ENCODE assay signal across 9 cellular contexts in genomic region chr11:64852804-64853520, GRCh38. TPM values are rescaled to one million over a fixed set of nuclear protein-coding genes. Genes with fewer than 3 reads are reported as not detected.
DNase-seq lines count a peak whose midpoint lies in the region; ATAC-seq and TF ChIP-seq lines count a peak whose summit lies in the region.
"Had no signal": no experiment of that assay in that cellular context is flagged by ENCODE, and none has a peak within 500 bp of the region (broad histone marks: within the 10 kb centered on the region; RNA-seq: fewer than 3 reads in every experiment).

No MANE protein-coding gene starts in this region.

- H3K9ac ChIP-seq in OCI-LY1 (ENCODE audit: low read length), result peak overlapping the region; percentile 56

- no peaks in the 10 kb centered on the region for H3K79me2 ChIP-seq in OCI-LY1 (ENCODE audit: insufficient read depth, low read length)

- no peaks in the 10 kb centered on the region for H3K9me2 ChIP-seq in OCI-LY1 (ENCODE audit: low read depth, low read length)

- H3K4me2 ChIP-seq in OCI-LY1 (ENCODE audit: low read length), result peak overlapping the region; percentile 51

- ATAC-seq in GM18519 (IDR thresholded peaks at IDR 0.05; ENCODE audit: low FRiP score, unreplicated experiment), result no peak
- no peak for ATAC-seq in SK-N-SH treated with all-trans-retinoic acid at 6 μM for 48 hours

- H2AFZ ChIP-seq in OCI-LY1 (ENCODE audit: low read length), result no peak overlapping the region

- H3K4me1 ChIP-seq in OCI-LY1 (ENCODE audit: insufficient read depth, low read length, severe bottlenecking) (peaks cover 82% of the 10 kb centered on the region), spleen (peaks cover 91 to 100% (median 100%) of the 10 kb centered on the region in 6 donors), testis (peaks cover 17% of the 10 kb centered on the region)
- H3K4me1 ChIP-seq in effector memory CD4-positive, alpha-beta T cell (ENCODE audit: control insufficient read depth, insufficient read depth, low read length, poor library complexity, severe bottlenecking), result peaks cover 91% of the 10 kb centered on the region

- peaks cover 9% of the 10 kb centered on the region; the same call in 1 of the 2 replicates for H3F3A ChIP-seq in OCI-LY1 (ENCODE audit: insufficient read depth, low read length)

- H3K36me3 ChIP-seq in OCI-LY1 (ENCODE audit: insufficient read depth, low read length) (peaks cover 44% of the 10 kb centered on the region), spleen (peaks cover 0 to 68% (median 41%) of the 10 kb centered on the region in 6 donors), testis (ENCODE audit: low read depth, missing control alignments) (no peaks in the 10 kb centered on the region)
- H3K36me3 ChIP-seq in effector memory CD4-positive, alpha-beta T cell (ENCODE audit: control insufficient read depth, insufficient read depth, low read length), result peaks cover 47% of the 10 kb centered on the region

- H3K27me3 ChIP-seq in OCI-LY1 (ENCODE audit: insufficient read depth, low read length), result no peaks in the 10 kb centered on the region
- H3K27me3 ChIP-seq in effector memory CD4-positive, alpha-beta T cell (replicated peaks; ENCODE audit: control insufficient read depth, insufficient read depth, low read length, poor library complexity, severe bottlenecking), result no peaks in the 10 kb centered on the region
- no peaks in the 10 kb centered on the region for H3K27me3 ChIP-seq in spleen (replicated peaks in 1 of 7)
- H3K27me3 ChIP-seq in testis, result no peaks in the 10 kb centered on the region

- no peaks in the 10 kb centered on the region for H4K20me1 ChIP-seq in OCI-LY1 (ENCODE audit: insufficient read depth, low read length)

- DNase-seq in GM12865 (ENCODE audit: low read depth) (peak; percentile 66), spleen (peak; percentile 86), testis (no peak), cerebellar nuclear complex (lab: John Stamatoyannopoulos, UW) (no peak)
- no peak for DNase-seq in effector memory CD4-positive, alpha-beta T cell
- DNase-seq: activated CD8-positive, alpha-beta memory T cell treated with anti-CD3 and anti-CD28 coated beads, Interleukin-2, amount 50 U/mL, for 48 hours had no signal

- H3K27ac ChIP-seq in OCI-LY1 (ENCODE audit: low read depth, low read length, poor library complexity, severe bottlenecking) (peak overlapping the region; percentile 98), spleen (peak overlapping the region; percentile 72 to 98 (median 92)), testis (no peak overlapping the region)
- H3K27ac ChIP-seq in effector memory CD4-positive, alpha-beta T cell (ENCODE audit: insufficient read depth, low read length, poor library complexity, severe bottlenecking), result peak overlapping the region; percentile 81

- 48 to 57% (median 53%) methylated on average over 21 to 24 of the region's 24 CpGs for WGBS in spleen, 5 donors
- 86 to 88% methylated on average over 20 to 24 of the region's 24 CpGs for WGBS in testis, 2 donors

- TF ChIP-seq POLR2A in spleen (IDR thresholded peaks at IDR 0.05) (no peak), testis (IDR thresholded peaks at IDR 0.05) (no peak)

- 0 out of 2 replicates have a peak overlapping the region, but pooled peaks have one; percentile 19 for H3K4me3 ChIP-seq in GM12865 (ENCODE audit: low read depth, low read length)
- H3K4me3 ChIP-seq in OCI-LY1 (ENCODE audit: low read depth, low read length, poor library complexity, severe bottlenecking), result peak overlapping the region; percentile 16
- peak overlapping the region; percentile 26 for H3K4me3 ChIP-seq in effector memory CD4-positive, alpha-beta T cell (ENCODE audit: insufficient read depth, low read depth, low read length, poor library complexity, severe bottlenecking)
- peak overlapping the region in 2 of 8 donors; percentile 18 to 46 for H3K4me3 ChIP-seq in spleen
- no peak overlapping the region for H3K4me3 ChIP-seq in testis

- intact Hi-C loops in spleen (cut with DNase I; ENCODE audit: low total_unique reads), result no loop called here
- intact Hi-C loops in testis (cut with DNase I; ENCODE audit: low total_unique reads), result no loop called here

- TF ChIP-seq CTCF in GM12865 (IDR thresholded peaks at IDR 0.05; ENCODE audit: insufficient read depth, low read depth, low read length, missing control alignments) (no peak), OCI-LY1 (IDR thresholded peaks at IDR 0.05; ENCODE audit: low read length) (no peak), spleen (IDR thresholded peaks at IDR 0.05 in 8 of 11, conservative IDR thresholded peaks at IDR 0.05 in 3 of 11) (no peak), testis (IDR thresholded peaks at IDR 0.05) (no peak)

- no peaks in the 10 kb centered on the region for H3K9me3 ChIP-seq in OCI-LY1 (ENCODE audit: low read length)
- H3K9me3 ChIP-seq in effector memory CD4-positive, alpha-beta T cell (ENCODE audit: control insufficient read depth, low read length), result no peaks in the 10 kb centered on the region
- no peaks in the 10 kb centered on the region for H3K9me3 ChIP-seq in spleen
- H3K9me3 ChIP-seq in testis, result no peaks in the 10 kb centered on the region

TF ChIP-seq in SK-N-SH treated with all-trans-retinoic acid at 6 μM for 48 hours, 23 proteins besides CTCF, POLR2A, EP300 and RAD21 (continues in another document):
- TF ChIP-seq PATZ1 (CRISPR knock-in tag; IDR thresholded peaks at IDR 0.05; ENCODE audit: borderline replicate concordance) (no peak), SNAI2 (CRISPR knock-in tag; IDR thresholded peaks at IDR 0.05) (no peak), ZNF8 (CRISPR knock-in tag; IDR thresholded peaks at IDR 0.05) (no peak), GLIS3 (CRISPR knock-in tag; IDR thresholded peaks at IDR 0.05) (no peak)
- TF ChIP-seq, protein P1, sequence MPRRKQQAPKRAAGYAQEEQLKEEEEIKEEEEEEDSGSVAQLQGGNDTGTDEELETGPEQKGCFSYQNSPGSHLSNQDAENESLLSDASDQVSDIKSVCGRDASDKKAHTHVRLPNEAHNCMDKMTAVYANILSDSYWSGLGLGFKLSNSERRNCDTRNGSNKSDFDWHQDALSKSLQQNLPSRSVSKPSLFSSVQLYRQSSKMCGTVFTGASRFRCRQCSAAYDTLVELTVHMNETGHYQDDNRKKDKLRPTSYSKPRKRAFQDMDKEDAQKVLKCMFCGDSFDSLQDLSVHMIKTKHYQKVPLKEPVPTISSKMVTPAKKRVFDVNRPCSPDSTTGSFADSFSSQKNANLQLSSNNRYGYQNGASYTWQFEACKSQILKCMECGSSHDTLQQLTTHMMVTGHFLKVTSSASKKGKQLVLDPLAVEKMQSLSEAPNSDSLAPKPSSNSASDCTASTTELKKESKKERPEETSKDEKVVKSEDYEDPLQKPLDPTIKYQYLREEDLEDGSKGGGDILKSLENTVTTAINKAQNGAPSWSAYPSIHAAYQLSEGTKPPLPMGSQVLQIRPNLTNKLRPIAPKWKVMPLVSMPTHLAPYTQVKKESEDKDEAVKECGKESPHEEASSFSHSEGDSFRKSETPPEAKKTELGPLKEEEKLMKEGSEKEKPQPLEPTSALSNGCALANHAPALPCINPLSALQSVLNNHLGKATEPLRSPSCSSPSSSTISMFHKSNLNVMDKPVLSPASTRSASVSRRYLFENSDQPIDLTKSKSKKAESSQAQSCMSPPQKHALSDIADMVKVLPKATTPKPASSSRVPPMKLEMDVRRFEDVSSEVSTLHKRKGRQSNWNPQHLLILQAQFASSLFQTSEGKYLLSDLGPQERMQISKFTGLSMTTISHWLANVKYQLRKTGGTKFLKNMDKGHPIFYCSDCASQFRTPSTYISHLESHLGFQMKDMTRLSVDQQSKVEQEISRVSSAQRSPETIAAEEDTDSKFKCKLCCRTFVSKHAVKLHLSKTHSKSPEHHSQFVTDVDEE (CRISPR knock-in tag; IDR thresholded peaks at IDR 0.05), result no peak
- TF ChIP-seq, protein P2, sequence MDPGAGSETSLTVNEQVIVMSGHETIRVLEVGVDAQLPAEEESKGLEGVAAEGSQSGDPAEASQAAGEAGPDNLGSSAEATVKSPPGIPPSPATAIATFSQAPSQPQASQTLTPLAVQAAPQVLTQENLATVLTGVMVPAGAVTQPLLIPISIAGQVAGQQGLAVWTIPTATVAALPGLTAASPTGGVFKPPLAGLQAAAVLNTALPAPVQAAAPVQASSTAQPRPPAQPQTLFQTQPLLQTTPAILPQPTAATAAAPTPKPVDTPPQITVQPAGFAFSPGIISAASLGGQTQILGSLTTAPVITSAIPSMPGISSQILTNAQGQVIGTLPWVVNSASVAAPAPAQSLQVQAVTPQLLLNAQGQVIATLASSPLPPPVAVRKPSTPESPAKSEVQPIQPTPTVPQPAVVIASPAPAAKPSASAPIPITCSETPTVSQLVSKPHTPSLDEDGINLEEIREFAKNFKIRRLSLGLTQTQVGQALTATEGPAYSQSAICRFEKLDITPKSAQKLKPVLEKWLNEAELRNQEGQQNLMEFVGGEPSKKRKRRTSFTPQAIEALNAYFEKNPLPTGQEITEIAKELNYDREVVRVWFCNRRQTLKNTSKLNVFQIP (CRISPR knock-in tag; IDR thresholded peaks at IDR 0.05; ENCODE audit: borderline replicate concordance, low read depth), result no peak

RNA-seq across cellular contexts. Expression of gene CDC42BPG, which starts 8.5 kb away (rescaled TPM):
- total RNA-seq in spleen (1 to 10 TPM; 1.9 to 4.6 (median 2.6) TPM), testis (1 to 10 TPM; 7.6 to 9.2 TPM)
- polyA plus RNA-seq in spleen (1 to 10 TPM in 2 of 3 donors, under 1 TPM in 1; 0.74 to 2.0 (median 1.0) TPM), testis (ENCODE audit: insufficient read depth, low read depth, low replicate concordance) (5.3 TPM)

RNA-seq across cellular contexts. Expression of gene EHD1, which starts 25.5 kb away (rescaled TPM):
- 100 to 1,000 TPM; 117 to 337 (median 201) TPM for total RNA-seq in spleen
- 10 to 100 TPM; 51.9 to 93.9 (median 53.7) TPM for polyA plus RNA-seq in spleen
- 100 to 1,000 TPM; 230 to 455 TPM for total RNA-seq in testis
- polyA plus RNA-seq in testis (ENCODE audit: insufficient read depth, low read depth, low replicate concordance), result 328 TPM

RNA-seq across cellular contexts. Expression of gene MEN1, which starts 42.6 kb away (rescaled TPM):
- total RNA-seq in spleen, result 10 to 100 TPM; 20.1 to 33.6 (median 28.2) TPM
- 10 to 100 TPM; 17.8 to 27.6 (median 20.5) TPM for polyA plus RNA-seq in spleen
- 10 to 100 TPM; 36.7 to 40.8 TPM for total RNA-seq in testis
- polyA plus RNA-seq in testis (ENCODE audit: insufficient read depth, low read depth, low replicate concordance), result 29.7 TPM

RNA-seq across cellular contexts. Expression of gene MAP4K2, which starts 49.9 kb away (rescaled TPM):
- total RNA-seq in spleen, result 100 to 1,000 TPM in 1 of 7 donors, 10 to 100 TPM in 6; 41.5 to 106 (median 57.4) TPM
- polyA plus RNA-seq in spleen, result 10 to 100 TPM; 40.8 to 70.8 (median 63.8) TPM
- total RNA-seq in testis, result 10 to 100 TPM; 27.7 to 29.8 TPM
- polyA plus RNA-seq in testis (ENCODE audit: insufficient read depth, low read depth, low replicate concordance), result 14.9 TPM

Comparison
In these comparisons a context has a peak if more than half of its experiments do, and no peak if none do; other contexts are left out.
1. DNase-seq: peak in GM12865 (single experiment) and spleen (single experiment); none in effector memory CD4-positive, alpha-beta T cell (0 of 3), testis (single experiment) and cerebellar nuclear complex (0 of 2).
2. H3K4me3 ChIP-seq: peak in GM12865 (single experiment), OCI-LY1 (single experiment) and effector memory CD4-positive, alpha-beta T cell (single experiment); none in testis (0 of 2).
3. H3K27ac ChIP-seq: peak in OCI-LY1 (single experiment), effector memory CD4-positive, alpha-beta T cell (single experiment) and spleen (8 of 8); none in testis (0 of 2).